ENCODE assay signal across 34 cellular contexts in the genomic region with DNA sequence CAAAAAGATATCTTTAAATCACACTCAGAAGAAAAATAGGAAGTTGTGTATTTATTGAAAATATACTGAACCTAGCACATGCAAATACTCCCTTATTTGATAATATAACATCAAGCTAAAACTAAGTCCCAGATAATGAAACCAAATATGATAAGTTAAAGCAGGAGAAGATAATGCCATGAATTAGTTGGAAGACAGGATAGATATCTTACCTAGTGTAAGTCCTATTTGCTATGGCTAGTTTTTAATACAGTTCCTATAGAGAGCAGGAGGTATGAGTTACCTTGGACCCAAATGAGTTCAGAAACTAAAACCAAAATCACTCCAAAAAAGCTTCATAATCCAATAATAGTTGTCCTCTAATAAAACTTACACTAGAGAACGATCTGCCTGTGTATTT.
"Had no signal": no experiment of that assay in that cellular context is flagged by ENCODE, and none has a peak within 500 bp of the region (broad histone marks: within the 10 kb centered on the region; RNA-seq: fewer than 3 reads in every experiment).

No MANE protein-coding gene starts in this region.

- H3K9me3 ChIP-seq: MG63 had no signal

- H3K36me3 ChIP-seq: MG63 had no signal

- DNase-seq: Karpas-422, Kasumi-1, MG63, MM.1S, MV-4-11, NCI-H1048, NCI-H1092, NCI-H1092 treated with DMSO at 0.1 percent for 48 hours, NCI-H1105, NCI-H1105 treated with DMSO at 0.1 percent for 48 hours, NCI-H1417, NCI-H1417 treated with DMSO at 0.1 percent for 48 hours, NCI-H1436, NCI-H1436 treated with DMSO at 0.1 percent for 48 hours, NCI-H146, NCI-H1694, NCI-H1694 treated with DMSO at 0.1 percent for 48 hours, NCI-H187, NCI-H187 treated with DMSO at 0.1 percent for 48 hours, NCI-H1930, NCI-H2029, NCI-H2029 treated with DMSO at 0.1 percent for 48 hours, NCI-H2081, NCI-H2081 treated with DMSO at 0.1 percent for 48 hours, NCI-H2107, NCI-H2171, NCI-H2171 treated with DMSO at 0.1 percent for 48 hours, NCI-H2227 treated with DMSO at 0.1 percent for 48 hours, NCI-H226, NCI-H345, NCI-H446, NCI-H446 treated with DMSO at 0.1 percent for 48 hours, NCI-H510A, NCI-H510A treated with DMSO at 0.1 percent for 48 hours had no signal

- H3K4me3 ChIP-seq: MG63 had no signal

- H3K27me3 ChIP-seq: MG63 had no signal
